13 cellular contexts compared by ENCODE assay signal in the genomic region with DNA sequence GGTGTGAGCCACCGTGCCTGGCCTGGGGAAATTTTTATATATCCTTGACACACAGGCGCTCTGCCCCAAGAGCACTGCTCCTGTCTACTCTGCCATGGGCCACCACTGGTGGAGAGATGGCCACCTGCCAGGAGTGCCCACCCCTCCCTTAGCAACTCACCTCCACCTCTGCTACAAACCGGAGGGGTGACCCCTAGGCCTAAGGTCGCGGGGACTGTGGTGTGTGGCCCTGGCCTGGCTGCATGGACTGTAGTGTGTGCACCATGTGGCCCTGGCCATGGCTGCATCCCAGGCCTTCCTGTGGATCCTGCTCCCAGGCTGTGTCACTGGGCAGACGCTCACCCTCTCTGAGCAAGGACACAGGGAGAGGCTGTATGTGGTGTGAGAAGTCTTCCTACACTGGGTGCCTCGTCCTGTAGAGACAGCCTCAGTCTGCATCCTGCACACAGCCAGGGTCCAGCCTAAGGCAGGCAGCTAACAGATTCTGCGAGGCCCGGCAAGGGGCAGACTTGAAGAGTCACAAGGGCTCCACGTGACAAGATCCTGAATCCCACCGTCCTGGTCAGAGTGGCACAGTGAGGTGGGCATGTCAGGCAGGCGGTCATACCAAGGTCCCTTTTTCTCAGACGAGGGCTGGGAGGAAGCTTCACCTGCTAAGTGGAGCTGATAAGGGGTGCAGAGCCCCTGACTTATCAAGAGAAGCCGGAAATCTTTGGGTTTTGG. TPM values are rescaled to one million over a fixed set of nuclear protein-coding genes. Genes with fewer than 3 reads are reported as not detected.
DNase-seq lines count a peak whose midpoint lies in the region; ATAC-seq and TF ChIP-seq lines count a peak whose summit lies in the region.
"Had no signal": no experiment of that assay in that cellular context is flagged by ENCODE, and none has a peak within 500 bp of the region (broad histone marks: within the 10 kb centered on the region; RNA-seq: fewer than 3 reads in every experiment).

No MANE protein-coding gene starts in this region.

- peak in 1 of 5 donors; percentile 39 for DNase-seq in CD4-positive, alpha-beta memory T cell
- DNase-seq in Panc1 (ENCODE audit: low read depth, low spot score) (no peak), DMS53 (lab: John Stamatoyannopoulos, UW) (no peak), HFFc6 (no peak), hippocampal formation (lab: John Stamatoyannopoulos, UW) (no peak)
- no peak for DNase-seq in effector memory CD8-positive, alpha-beta T cell
- DNase-seq: activated CD4-positive, alpha-beta T cell treated with anti-CD3 and anti-CD28 coated beads for 48 hours; stomach had no signal

- H3K4me3 ChIP-seq in CD4-positive, alpha-beta memory T cell (ENCODE audit: low read length in 2 of 2): no peak overlapping the region
- H3K4me3 ChIP-seq in Panc1 (ENCODE audit: low read depth in 2 of 2, low read length in 2 of 2) (no peak overlapping the region), neutrophil (ENCODE audit: low read depth in 1 of 2, low read length in 1 of 2) (no peak overlapping the region)
- H3K4me3 ChIP-seq: stomach had no signal

- H3K27me3 ChIP-seq in CD4-positive, alpha-beta memory T cell (ENCODE audit: insufficient read depth, low read length): no peaks in the 10 kb centered on the region
- H3K27me3 ChIP-seq in Panc1 (ENCODE audit: control insufficient read depth, insufficient read depth, low read length) (no peaks in the 10 kb centered on the region), neutrophil (no peaks in the 10 kb centered on the region)
- H3K27me3 ChIP-seq: stomach had no signal

- H3K36me3 Mint-ChIP-seq in CD4-positive, alpha-beta memory T cell: peaks cover 0 to 40% of the 10 kb centered on the region in 2 donors
- peaks cover 99% of the 10 kb centered on the region for H3K36me3 Mint-ChIP-seq in effector memory CD8-positive, alpha-beta T cell (ENCODE audit: insufficient read depth)
- H3K36me3 Mint-ChIP-seq in HFFc6 (ENCODE audit: low read depth): no peaks in the 10 kb centered on the region
- H3K36me3 Mint-ChIP-seq in stimulated activated memory B cell treated with anti-CD40 and anti-IgM and Interleukin-4, amounts not matched to agents 10 μg/mL and 1 μg/mL and 100 μg/mL, for 72 hours: peaks cover 45% of the 10 kb centered on the region

- peak overlapping the region in 1 of 8 donors; percentile 20 for H3K4me3 Mint-ChIP-seq in CD4-positive, alpha-beta memory T cell
- H3K4me3 Mint-ChIP-seq in effector memory CD8-positive, alpha-beta T cell: peak overlapping the region in 1 of 2 donors; percentile 75
- no peak overlapping the region for H3K4me3 Mint-ChIP-seq in HFFc6
- H3K4me3 Mint-ChIP-seq in stimulated activated memory B cell treated with anti-CD40 and anti-IgM and Interleukin-4, amounts not matched to agents 10 μg/mL and 1 μg/mL and 100 μg/mL, for 72 hours: no peak overlapping the region
- H3K4me3 Mint-ChIP-seq: activated naive CD4-positive, alpha-beta T cell treated with anti-CD3 and anti-CD28 coated beads, Interleukin-2, amount 50 U/mL, for 24 hours had no signal

- H3K4me1 Mint-ChIP-seq in CD4-positive, alpha-beta memory T cell: peaks cover 29 to 68% (median 41%) of the 10 kb centered on the region in 4 donors
- peaks cover 39 to 63% of the 10 kb centered on the region in 2 donors for H3K4me1 Mint-ChIP-seq in effector memory CD8-positive, alpha-beta T cell (ENCODE audit: low read depth in 2 of 2)
- peaks cover 14% of the 10 kb centered on the region for H3K4me1 Mint-ChIP-seq in HFFc6 (ENCODE audit: low read depth)
- H3K4me1 Mint-ChIP-seq in stimulated activated memory B cell treated with anti-CD40 and anti-IgM and Interleukin-4, amounts not matched to agents 10 μg/mL and 1 μg/mL and 100 μg/mL, for 72 hours: peaks cover 60% of the 10 kb centered on the region

- ATAC-seq in Panc1: 0 out of 2 replicates have a peak, but pooled peaks have one; percentile 11
- no peak for ATAC-seq in effector memory CD8-positive, alpha-beta T cell (replicated peaks)
- ATAC-seq in stimulated activated memory B cell treated with anti-CD40 and anti-IgM and Interleukin-4, amounts not matched to agents 10 μg/mL and 1 μg/mL and 100 μg/mL, for 72 hours: no peak
- ATAC-seq: HCT116 had no signal

- H3K9me3 Mint-ChIP-seq in CD4-positive, alpha-beta memory T cell: no peaks in the 10 kb centered on the region
- no peaks in the 10 kb centered on the region for H3K9me3 Mint-ChIP-seq in effector memory CD8-positive, alpha-beta T cell
- no peaks in the 10 kb centered on the region for H3K9me3 Mint-ChIP-seq in HFFc6
- H3K9me3 Mint-ChIP-seq in stimulated activated memory B cell treated with anti-CD40 and anti-IgM and Interleukin-4, amounts not matched to agents 10 μg/mL and 1 μg/mL and 100 μg/mL, for 72 hours: no peaks in the 10 kb centered on the region
- H3K9me3 Mint-ChIP-seq: activated naive CD4-positive, alpha-beta T cell treated with anti-CD3 and anti-CD28 coated beads, Interleukin-2, amount 50 U/mL, for 24 hours had no signal

- peak overlapping the region in 6 of 7 donors; percentile 4 to 81 (median 62) for H3K27ac Mint-ChIP-seq in CD4-positive, alpha-beta memory T cell
- peak overlapping the region; percentile 62 to 97 for H3K27ac Mint-ChIP-seq in effector memory CD8-positive, alpha-beta T cell
- H3K27ac Mint-ChIP-seq in HFFc6: no peak overlapping the region
- H3K27ac Mint-ChIP-seq in stimulated activated memory B cell treated with anti-CD40 and anti-IgM and Interleukin-4, amounts not matched to agents 10 μg/mL and 1 μg/mL and 100 μg/mL, for 72 hours: no peak overlapping the region

- H3K36me3 ChIP-seq in CD4-positive, alpha-beta memory T cell (ENCODE audit: insufficient read depth, low read length): peaks cover 7% of the 10 kb centered on the region
- no peaks in the 10 kb centered on the region for H3K36me3 ChIP-seq in Panc1 (ENCODE audit: control insufficient read depth, insufficient read depth, low read length)
- H3K36me3 ChIP-seq in neutrophil: peaks cover 83% of the 10 kb centered on the region

- no peaks in the 10 kb centered on the region for H3K9me3 ChIP-seq in CD4-positive, alpha-beta memory T cell (ENCODE audit: control insufficient read depth in 1 of 2, low read length in 2 of 2)
- H3K9me3 ChIP-seq in Panc1 (ENCODE audit: control insufficient read depth, insufficient read depth, low read depth, low read length) (no peaks in the 10 kb centered on the region), neutrophil (no peaks in the 10 kb centered on the region)
- H3K9me3 ChIP-seq: stomach had no signal

- in situ Hi-C loops in Panc1 (cut with HindIII; ENCODE audit: low pct_unique_long_range_greater_than_20kb, low sequenced_read_pairs): no loop called here

- BruUV-seq in Panc1 (replicated peaks; lab: Mats Ljungman, UMichigan): no TSS peak

- TF ChIP-seq CTCF in Panc1 (IDR thresholded peaks at IDR 0.05): no peak
- TF ChIP-seq CTCF in neutrophil (IDR thresholded peaks at IDR 0.05): no peak
- no peak for TF ChIP-seq CTCF in HFFc6 (IDR thresholded peaks at IDR 0.05)

- H3K27me3 Mint-ChIP-seq in CD4-positive, alpha-beta memory T cell: no peaks in the 10 kb centered on the region
- H3K27me3 Mint-ChIP-seq in effector memory CD8-positive, alpha-beta T cell: no peaks in the 10 kb centered on the region
- H3K27me3 Mint-ChIP-seq in HFFc6 (ENCODE audit: insufficient read depth): peaks cover 1% of the 10 kb centered on the region; the same call in 1 of the 2 replicates
- no peaks in the 10 kb centered on the region for H3K27me3 Mint-ChIP-seq in stimulated activated memory B cell treated with anti-CD40 and anti-IgM and Interleukin-4, amounts not matched to agents 10 μg/mL and 1 μg/mL and 100 μg/mL, for 72 hours
- H3K27me3 Mint-ChIP-seq: activated naive CD4-positive, alpha-beta T cell treated with anti-CD3 and anti-CD28 coated beads, Interleukin-2, amount 50 U/mL, for 24 hours had no signal

- POLR2A ChIA-PET in CD4-positive, alpha-beta memory T cell (lab: Charles Lee; ENCODE audit: partially characterized antibody): interaction anchor here (1.2 kb wide), 1 partner anchor 10 kb away, joined by 5 read pairs; the partner anchor contains the start of gene NINJ1
- POLR2A ChIA-PET in Panc1 (lab: Charles Lee): no interaction called here

- CTCF ChIA-PET in CD4-positive, alpha-beta memory T cell (lab: Charles Lee; ENCODE audit: partially characterized antibody): interaction anchor here (2.3 kb wide), 1 partner anchor 15 kb away, joined by 20 read pairs; no protein-coding TSS in a partner anchor
- CTCF ChIA-PET in Panc1 (lab: Charles Lee): interaction anchor here (0.7 kb wide), 1 partner anchor 880 kb away, joined by 5 read pairs; no protein-coding TSS in a partner anchor

- no peak overlapping the region for H3K27ac ChIP-seq in CD4-positive, alpha-beta memory T cell (ENCODE audit: low read depth, low read length)
- H3K27ac ChIP-seq in Panc1 (ENCODE audit: low read length) (no peak overlapping the region), neutrophil (peak overlapping the region; percentile 100)
- H3K27ac ChIP-seq: C4-2B, stomach had no signal

- intact Hi-C loops in CD4-positive, alpha-beta memory T cell (cut with micrococcal nuclease): no loop called here
- intact Hi-C loops in Panc1 (cut with micrococcal nuclease; ENCODE audit: unreplicated experiment): no loop called here

- peaks cover 49% of the 10 kb centered on the region for H3K4me1 ChIP-seq in CD4-positive, alpha-beta memory T cell (ENCODE audit: insufficient read depth, low read length)
- H3K4me1 ChIP-seq in Panc1 (ENCODE audit: control insufficient read depth, insufficient read depth, low read length): no peaks in the 10 kb centered on the region
- H3K4me1 ChIP-seq in neutrophil (ENCODE audit: control insufficient read depth in 1 of 2, insufficient read depth in 1 of 2, low read depth in 1 of 2, low read length in 1 of 2): peaks cover 79 to 89% of the 10 kb centered on the region in 2 experiments

RNA-seq across cellular contexts. Expression of gene NINJ1, which starts 10.3 kb away (rescaled TPM):
- total RNA-seq in CD4-positive, alpha-beta memory T cell: 10 to 100 TPM; 31.1 to 31.3 TPM
- 10 to 100 TPM; 75.7 to 92.4 TPM for polyA plus RNA-seq in CD4-positive, alpha-beta memory T cell
- total RNA-seq in Panc1 (2021; ENCODE audit: unreplicated experiment): 26.7 TPM
- 57.4 TPM for polyA plus RNA-seq in Panc1 (2012; ENCODE audit: insufficient read length)
- total RNA-seq in HFFc6 (2021; fragmentation: NEBNext Ultra II Directional; extraction: Animal tissue kit (Norgen Biotek cat#: 25700)): 10 to 100 TPM; 23.2 to 28.0 (median 25.6) TPM

RNA-seq across cellular contexts. Expression of gene CARD19, which starts 27.7 kb away (rescaled TPM):
- total RNA-seq in CD4-positive, alpha-beta memory T cell: 10 to 100 TPM; 57.8 to 64.2 TPM
- 10 to 100 TPM; 65.6 to 88.7 TPM for polyA plus RNA-seq in CD4-positive, alpha-beta memory T cell
- total RNA-seq in Panc1 (2021; ENCODE audit: unreplicated experiment): 63.4 TPM
- 72.2 TPM for polyA plus RNA-seq in Panc1 (2012; ENCODE audit: insufficient read length)
- 10 to 100 TPM; 35.3 to 40.6 (median 37.9) TPM for total RNA-seq in HFFc6 (2021; fragmentation: NEBNext Ultra II Directional; extraction: Animal tissue kit (Norgen Biotek cat#: 25700))

Comparison
In these comparisons a context has a peak if more than half of its experiments do, and no peak if none do; other contexts are left out.
1. H3K27ac Mint-ChIP-seq: peak in CD4-positive, alpha-beta memory T cell (6 of 7) and effector memory CD8-positive, alpha-beta T cell (2 of 2); none in HFFc6 (single experiment) and stimulated activated memory B cell treated with anti-CD40 and anti-IgM and Interleukin-4, amounts not matched to agents 10 μg/mL and 1 μg/mL and 100 μg/mL, for 72 hours (single experiment).